Comparison of ENCODE assay signal across 15 cellular contexts in the genomic region with DNA sequence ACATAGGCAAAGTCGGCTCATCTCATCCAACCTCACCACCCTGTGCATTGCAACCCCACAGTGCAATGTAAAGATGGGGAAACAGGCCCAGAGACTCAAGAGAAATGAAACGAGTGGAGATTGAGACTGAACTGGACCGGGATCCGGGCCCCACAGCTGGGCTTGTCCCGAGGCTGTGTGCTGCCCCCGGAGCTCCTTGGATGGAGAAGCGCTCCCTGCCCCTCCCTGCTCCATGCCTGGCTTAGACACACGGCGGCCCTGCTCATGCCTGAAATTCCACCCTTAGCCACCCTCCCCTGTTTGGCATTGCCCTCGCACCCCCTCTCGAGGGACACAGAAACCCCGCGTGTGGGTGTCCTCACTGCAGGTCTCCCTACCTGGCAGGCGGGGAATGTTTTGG. TPM values are rescaled to one million over a fixed set of nuclear protein-coding genes. Genes with fewer than 3 reads are reported as not detected.
"Had no signal": no experiment of that assay in that cellular context is flagged by ENCODE, and none has a peak within 500 bp of the region (broad histone marks: within the 10 kb centered on the region; RNA-seq: fewer than 3 reads in every experiment).

No MANE protein-coding gene starts in this region.

- H3K4me3 Mint-ChIP-seq: activated T-cell treated with anti-CD3 and anti-CD28 coated beads, Interleukin-2, amount 50 U/mL, for 24 hours; T-helper 2 cell treated with Interferon-gamma antibody and Interleukin-4, amounts not matched to agents 5 μg/mL and 100 μg/mL, for 36 hours had no signal

- H3K36me3 Mint-ChIP-seq: activated naive CD4-positive, alpha-beta T cell treated with anti-CD3 and anti-CD28 coated beads, Interleukin-2, amount 50 U/mL, for 72 hours had no signal

- H3K4me3 ChIP-seq: dorsolateral prefrontal cortex, esophagus muscularis mucosa, stomach, thoracic aorta had no signal

- H3K9me3 Mint-ChIP-seq: activated naive CD4-positive, alpha-beta T cell treated with anti-CD3 and anti-CD28 coated beads, Interleukin-2, amount 50 U/mL, for 72 hours; activated T-cell treated with anti-CD3 and anti-CD28 coated beads, Interleukin-2, amount 50 U/mL, for 24 hours; T-helper 2 cell treated with Interferon-gamma antibody and Interleukin-4, amounts not matched to agents 5 μg/mL and 100 μg/mL, for 36 hours had no signal

- H3K36me3 ChIP-seq: breast epithelium, esophagus muscularis mucosa, heart left ventricle, stomach, thoracic aorta had no signal

- ATAC-seq: activated naive CD4-positive, alpha-beta T cell treated with anti-CD3 and anti-CD28 coated beads, Interleukin-2, amount 50 U/mL, for 72 hours had no signal

- H3K27me3 Mint-ChIP-seq: activated T-cell treated with anti-CD3 and anti-CD28 coated beads, Interleukin-2, amount 50 U/mL, for 24 hours had no signal

- H3K27ac ChIP-seq: stomach, thoracic aorta had no signal

- H3K27ac Mint-ChIP-seq: activated naive CD4-positive, alpha-beta T cell treated with anti-CD3 and anti-CD28 coated beads, Interleukin-2, amount 50 U/mL, for 72 hours; activated T-cell treated with anti-CD3 and anti-CD28 coated beads, Interleukin-2, amount 50 U/mL, for 24 hours; T-helper 2 cell treated with Interferon-gamma antibody and Interleukin-4, amounts not matched to agents 5 μg/mL and 100 μg/mL, for 36 hours had no signal

- DNase-seq: activated CD4-positive, alpha-beta T cell treated with anti-CD3 and anti-CD28 coated beads, Interleukin-2, amount 50 U/mL, for 4 hours; activated CD4-positive, CD25-positive, alpha-beta regulatory T cell treated with anti-CD3 and anti-CD28 coated beads, Interleukin-2, amount 50 U/mL, for 72 hours; activated effector memory CD4-positive, alpha-beta T cell treated with Interleukin-2 at 50 U/mL for 16 hours; activated T-cell treated with anti-CD3 and anti-CD28 coated beads, Interleukin-2, amount 50 U/mL, for 24 hours; amygdala; dorsolateral prefrontal cortex; islet precursor cell; occipital lobe; stomach had no signal

- H3K9me3 ChIP-seq: breast epithelium, esophagus muscularis mucosa, heart left ventricle, stomach, thoracic aorta had no signal

RNA-seq across cellular contexts. Expression of gene FCN1, which starts 27.2 kb away (rescaled TPM):
- total RNA-seq: activated naive CD4-positive, alpha-beta T cell treated with anti-CD3 and anti-CD28 coated beads, Interleukin-2, amount 50 U/mL, for 72 hours had no signal
